Comparison of ENCODE assay signal across 30 cellular contexts in genomic region chr13:112341976-112342735, GRCh38. TPM values are rescaled to one million over a fixed set of nuclear protein-coding genes. Genes with fewer than 3 reads are reported as not detected.
"Had no signal": no experiment of that assay in that cellular context is flagged by ENCODE, and none has a peak within 500 bp of the region (broad histone marks: within the 10 kb centered on the region; RNA-seq: fewer than 3 reads in every experiment).

No MANE protein-coding gene starts in this region.

- H3K36me3 ChIP-seq: sigmoid colon, thoracic aorta, WERI-Rb-1 had no signal

- H3K4me3 ChIP-seq: hepatocyte, sigmoid colon, thoracic aorta had no signal

- H3K4me1 Mint-ChIP-seq: activated CD4-positive, alpha-beta T cell treated with anti-CD3 and anti-CD28 coated beads, Interleukin-2, amount 10 ng/mL, durations not matched to agents 7 days and 5 days; activated CD8-positive, alpha-beta memory T cell treated with anti-CD3 and anti-CD28 coated beads, Interleukin-2, amount 10 ng/mL, durations not matched to agents 7 days and 5 days; immature natural killer cell had no signal

- H3K27ac ChIP-seq: hepatocyte, sigmoid colon, thoracic aorta, WERI-Rb-1 had no signal

- H3K36me3 Mint-ChIP-seq: activated CD8-positive, alpha-beta memory T cell treated with anti-CD3 and anti-CD28 coated beads, Interleukin-2, amount 10 ng/mL, durations not matched to agents 7 days and 5 days; type B pancreatic cell had no signal

- H3K27ac Mint-ChIP-seq: activated CD4-positive, alpha-beta T cell treated with anti-CD3 and anti-CD28 coated beads, Interleukin-2, amount 10 ng/mL, durations not matched to agents 7 days and 5 days; activated CD8-positive, alpha-beta memory T cell treated with anti-CD3 and anti-CD28 coated beads, Interleukin-2, amount 10 ng/mL, durations not matched to agents 7 days and 5 days; activated CD8-positive, alpha-beta T cell treated with anti-CD3 and anti-CD28 coated beads for 36 hours; activated naive CD4-positive, alpha-beta T cell treated with anti-CD3 and anti-CD28 coated beads, Interleukin-2, amount 50 U/mL, for 72 hours; brain; dendritic cell treated with granulocyte-macrophage colony-stimulating factor and Interleukin-4, amounts not matched to agents 40 ng/mL and 50 ng/mL, for 4 days; immature natural killer cell; nephron; type B pancreatic cell had no signal

- DNase-seq: activated CD4-positive, alpha-beta T cell treated with anti-CD3 and anti-CD28 coated beads, Interleukin-2, amount 10 ng/mL, durations not matched to agents 7 days and 5 days; activated CD4-positive, CD25-positive, alpha-beta regulatory T cell treated with anti-CD3 and anti-CD28 coated beads, Interleukin-2, amount 50 U/mL, for 72 hours; activated CD8-positive, alpha-beta memory T cell treated with anti-CD3 and anti-CD28 coated beads, Interleukin-2, amount 10 ng/mL, durations not matched to agents 7 days and 5 days; activated CD8-positive, alpha-beta T cell treated with anti-CD3 and anti-CD28 coated beads for 36 hours; activated gamma-delta T cell treated with Interleukin-2 at 50 U/mL for 16 hours; activated T-cell treated with anti-CD3 and anti-CD28 coated beads for 4 hours; aorta; effector CD8-positive, alpha-beta T cell; foreskin melanocyte; glutamatergic neuron; immature natural killer cell; nucleus accumbens; sigmoid colon; stimulated activated CD4-positive, alpha-beta T cell treated with anti-CD3 and anti-CD28 coated beads, Interleukin-4, amount 100 ng/mL, for 1 hour; stimulated activated naive CD4-positive, alpha-beta T cell; WERI-Rb-1 had no signal

- ATAC-seq: activated CD8-positive, alpha-beta memory T cell treated with anti-CD3 and anti-CD28 coated beads, Interleukin-2, amount 10 ng/mL, durations not matched to agents 7 days and 5 days; activated CD8-positive, alpha-beta T cell treated with anti-CD3 and anti-CD28 coated beads for 36 hours; activated naive CD4-positive, alpha-beta T cell treated with anti-CD3 and anti-CD28 coated beads, Interleukin-2, amount 50 U/mL, for 72 hours; esophagus mucosa had no signal

- H3K4me3 Mint-ChIP-seq: activated CD4-positive, alpha-beta T cell treated with anti-CD3 and anti-CD28 coated beads, Interleukin-2, amount 10 ng/mL, durations not matched to agents 7 days and 5 days; activated CD8-positive, alpha-beta memory T cell treated with anti-CD3 and anti-CD28 coated beads, Interleukin-2, amount 10 ng/mL, durations not matched to agents 7 days and 5 days; activated CD8-positive, alpha-beta T cell treated with anti-CD3 and anti-CD28 coated beads for 36 hours; brain; dendritic cell treated with granulocyte-macrophage colony-stimulating factor and Interleukin-4, amounts not matched to agents 40 ng/mL and 50 ng/mL, for 4 days; immature natural killer cell; nephron; type B pancreatic cell had no signal

- H3K4me1 ChIP-seq: sigmoid colon had no signal

RNA-seq across cellular contexts. Expression of gene SPACA7, which starts 34.0 kb away (rescaled TPM):
- total RNA-seq: activated CD4-positive, alpha-beta T cell treated with anti-CD3 and anti-CD28 coated beads, Interleukin-2, amount 10 ng/mL, durations not matched to agents 7 days and 5 days; activated CD8-positive, alpha-beta memory T cell treated with anti-CD3 and anti-CD28 coated beads, Interleukin-2, amount 10 ng/mL, durations not matched to agents 7 days and 5 days; activated CD8-positive, alpha-beta T cell treated with anti-CD3 and anti-CD28 coated beads for 36 hours; activated naive CD4-positive, alpha-beta T cell treated with anti-CD3 and anti-CD28 coated beads, Interleukin-2, amount 50 U/mL, for 72 hours; cardiac septum; chondrocyte; esophagus mucosa; hepatocyte; liver; renal cortical epithelial cell; sigmoid colon; T-helper 2 cell treated with Interferon-gamma antibody and Interleukin-4, amounts not matched to agents 100 ng/mL and 5 ng/mL, for 36 hours; thoracic aorta had no signal
- polyA plus RNA-seq: adipose tissue, aorta, hepatocyte, immature natural killer cell, liver, sigmoid colon had no signal
